1 cellular context compared by ENCODE assay signal in the genomic region with DNA sequence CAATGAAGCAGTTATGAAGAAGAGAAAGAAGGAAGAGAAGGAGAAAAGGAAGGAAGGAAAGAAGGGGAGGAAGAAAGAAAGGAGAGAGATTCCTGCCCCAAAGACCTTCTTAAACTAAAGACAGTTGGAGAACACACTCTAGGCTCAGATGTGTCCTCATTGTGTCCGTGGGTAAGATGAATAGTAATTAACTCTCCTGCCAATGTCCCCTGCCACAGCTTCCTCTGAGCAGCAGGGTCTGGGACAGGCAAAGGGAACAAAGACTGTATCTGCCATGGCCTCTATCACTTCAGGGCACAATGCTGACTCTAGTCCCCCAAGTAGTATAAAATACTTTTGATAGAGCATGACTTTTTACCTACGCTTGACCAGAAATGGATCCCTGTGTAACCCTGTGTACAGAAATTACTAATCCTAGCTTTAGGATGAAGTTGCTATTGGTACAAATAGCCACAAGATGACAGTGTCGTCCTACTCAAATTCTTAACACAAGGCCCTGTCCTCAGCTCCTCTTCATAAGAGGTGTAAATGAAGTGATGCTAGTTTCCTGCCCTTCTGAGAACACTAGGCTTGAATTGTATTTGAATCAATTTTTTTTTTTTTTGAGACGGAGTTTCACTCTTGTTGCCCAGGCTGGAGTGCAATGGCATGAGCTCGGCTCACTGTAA.
TF ChIP-seq lines count a peak whose summit lies in the region.

No MANE protein-coding gene starts in this region.

TF ChIP-seq in IMR-90, 13 proteins besides CTCF, POLR2A, EP300 and RAD21 (continued from another document):
- TF ChIP-seq MAZ (IDR thresholded peaks at IDR 0.05; ENCODE audit: borderline replicate concordance, low read depth, low read length), result no peak
